In the genomic region with DNA sequence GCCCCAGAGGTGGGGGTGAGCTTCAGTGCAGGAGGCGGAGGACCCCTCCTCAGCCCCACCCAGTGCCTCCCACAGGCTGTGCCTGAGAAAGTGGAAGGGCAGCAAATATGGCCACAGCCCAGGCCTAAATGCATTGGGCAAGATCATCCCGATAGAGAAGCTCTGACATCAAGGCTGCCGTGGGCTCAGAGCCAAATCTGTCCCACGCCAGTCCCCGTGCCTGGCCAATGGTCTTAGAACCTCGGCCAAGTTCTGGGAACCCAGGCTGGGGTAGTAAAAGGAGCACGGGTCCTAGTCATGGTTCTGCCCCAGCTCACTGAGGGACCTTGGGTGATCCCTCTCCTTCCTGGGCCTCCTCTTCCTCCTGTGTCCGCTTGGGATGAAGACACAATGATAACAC, we compare ENCODE assay signal across 13 cellular contexts. TPM values are rescaled to one million over a fixed set of nuclear protein-coding genes. Genes with fewer than 3 reads are reported as not detected.
A peak's percentile ranks its signal among the peaks of the same experiment; 100 is the strongest.
DNase-seq lines count a peak whose midpoint lies in the region; ATAC-seq and TF ChIP-seq lines count a peak whose summit lies in the region.
"Had no signal": no experiment of that assay in that cellular context is flagged by ENCODE, and none has a peak within 500 bp of the region (broad histone marks: within the 10 kb centered on the region; RNA-seq: fewer than 3 reads in every experiment).

No MANE protein-coding gene starts in this region.

- intact Hi-C loops in esophagus muscularis mucosa (cut with DNase I): loop anchor here (2.0 kb wide), 1 partner anchor 48 kb away; no protein-coding TSS in a partner anchor
- intact Hi-C loops in naive thymus-derived CD4-positive, alpha-beta T cell (cut with micrococcal nuclease): no loop called here
- intact Hi-C loops in uterus (cut with DNase I; ENCODE audit: low total_unique reads): no loop called here

- 71% methylated on average over 2 of the region's 8 CpGs for WGBS in esophagus muscularis mucosa

- TF ChIP-seq POLR2A in esophagus muscularis mucosa (IDR thresholded peaks at IDR 0.05; ENCODE audit: low read depth): no peak
- TF ChIP-seq POLR2A in uterus (IDR thresholded peaks at IDR 0.05): no peak

- TF ChIP-seq CTCF in esophagus muscularis mucosa (IDR thresholded peaks at IDR 0.05) (no peak), uterus (IDR thresholded peaks at IDR 0.05) (no peak), RWPE1 (conservative IDR thresholded peaks at IDR 0.05; ENCODE audit: low read depth) (no peak)

- H3K27me3 Mint-ChIP-seq in activated naive CD8-positive, alpha-beta T cell: no peaks in the 10 kb centered on the region
- H3K27me3 Mint-ChIP-seq in activated naive CD8-positive, alpha-beta T cell treated with anti-CD3 and anti-CD28 coated beads, Interleukin-2, amount 50 U/mL, for 24 hours: no peaks in the 10 kb centered on the region
- H3K27me3 Mint-ChIP-seq in naive thymus-derived CD4-positive, alpha-beta T cell: no peaks in the 10 kb centered on the region
- H3K27me3 Mint-ChIP-seq: activated naive CD8-positive, alpha-beta T cell treated with anti-CD3 and anti-CD28 coated beads for 36 hours had no signal

- H3K4me1 Mint-ChIP-seq in activated naive CD8-positive, alpha-beta T cell (ENCODE audit: low read depth): no peaks in the 10 kb centered on the region
- peaks cover 3% of the 10 kb centered on the region for H3K4me1 Mint-ChIP-seq in activated naive CD8-positive, alpha-beta T cell treated with anti-CD3 and anti-CD28 coated beads, Interleukin-2, amount 50 U/mL, for 24 hours
- H3K4me1 Mint-ChIP-seq in naive thymus-derived CD4-positive, alpha-beta T cell: peaks cover 0 to 14% (median 6%) of the 10 kb centered on the region in 7 donors
- H3K4me1 Mint-ChIP-seq: activated naive CD8-positive, alpha-beta T cell treated with anti-CD3 and anti-CD28 coated beads for 36 hours had no signal

- POLR2A ChIA-PET in naive thymus-derived CD4-positive, alpha-beta T cell (lab: Charles Lee): no interaction called here
- POLR2A ChIA-PET in RWPE1 (lab: Yijun Ruan, JAX; ENCODE audit: low non-redundant PET): no interaction called here

- H3K4me1 ChIP-seq in esophagus muscularis mucosa (peaks cover 41 to 61% (median 57%) of the 10 kb centered on the region in 4 donors), uterus (no peaks in the 10 kb centered on the region)
- no peaks in the 10 kb centered on the region for H3K4me1 ChIP-seq in naive thymus-derived CD4-positive, alpha-beta T cell (ENCODE audit: control insufficient read depth in 2 of 2, insufficient read depth in 2 of 2, low read length in 2 of 2)

- H3K4me3 ChIP-seq in esophagus muscularis mucosa: no peak overlapping the region
- H3K4me3 ChIP-seq in naive thymus-derived CD4-positive, alpha-beta T cell (ENCODE audit: low read length): no peak overlapping the region
- no peak overlapping the region for H3K4me3 ChIP-seq in uterus

- no peak for ATAC-seq in activated naive CD8-positive, alpha-beta T cell treated with anti-CD3 and anti-CD28 coated beads, Interleukin-2, amount 50 U/mL, for 24 hours
- no peak for ATAC-seq in naive thymus-derived CD4-positive, alpha-beta T cell
- ATAC-seq in HG02571 (IDR thresholded peaks at IDR 0.05; ENCODE audit: unreplicated experiment): no peak

- H3K9me3 ChIP-seq in esophagus muscularis mucosa (no peaks in the 10 kb centered on the region), uterus (no peaks in the 10 kb centered on the region)
- H3K9me3 ChIP-seq in naive thymus-derived CD4-positive, alpha-beta T cell (ENCODE audit: control insufficient read depth in 2 of 3, low read length in 3 of 3): no peaks in the 10 kb centered on the region

- H3K4me3 Mint-ChIP-seq in activated naive CD8-positive, alpha-beta T cell: no peak overlapping the region
- no peak overlapping the region for H3K4me3 Mint-ChIP-seq in activated naive CD8-positive, alpha-beta T cell treated with anti-CD3 and anti-CD28 coated beads, Interleukin-2, amount 50 U/mL, for 24 hours
- H3K4me3 Mint-ChIP-seq in naive thymus-derived CD4-positive, alpha-beta T cell: no peak overlapping the region
- H3K4me3 Mint-ChIP-seq: activated naive CD8-positive, alpha-beta T cell treated with anti-CD3 and anti-CD28 coated beads for 36 hours had no signal

- no peaks in the 10 kb centered on the region for H3K27me3 ChIP-seq in esophagus muscularis mucosa
- no peaks in the 10 kb centered on the region for H3K27me3 ChIP-seq in naive thymus-derived CD4-positive, alpha-beta T cell (ENCODE audit: control insufficient read depth in 2 of 2, insufficient read depth in 2 of 2, low read length in 2 of 2)
- no peaks in the 10 kb centered on the region for H3K27me3 ChIP-seq in uterus

- peak overlapping the region; percentile 88 for H3K27ac Mint-ChIP-seq in activated naive CD8-positive, alpha-beta T cell
- no peak overlapping the region for H3K27ac Mint-ChIP-seq in activated naive CD8-positive, alpha-beta T cell treated with anti-CD3 and anti-CD28 coated beads, Interleukin-2, amount 50 U/mL, for 24 hours
- peak overlapping the region in 6 of 9 donors; percentile 21 to 62 (median 36) for H3K27ac Mint-ChIP-seq in naive thymus-derived CD4-positive, alpha-beta T cell
- H3K27ac Mint-ChIP-seq: activated naive CD8-positive, alpha-beta T cell treated with anti-CD3 and anti-CD28 coated beads for 36 hours had no signal

- H3K36me3 Mint-ChIP-seq in activated naive CD8-positive, alpha-beta T cell: peaks cover 5% of the 10 kb centered on the region
- peaks cover 64% of the 10 kb centered on the region for H3K36me3 Mint-ChIP-seq in activated naive CD8-positive, alpha-beta T cell treated with anti-CD3 and anti-CD28 coated beads, Interleukin-2, amount 50 U/mL, for 24 hours (ENCODE audit: low read depth)
- H3K36me3 Mint-ChIP-seq in naive thymus-derived CD4-positive, alpha-beta T cell: peaks cover 14 to 55% (median 32%) of the 10 kb centered on the region in 5 donors

- peaks cover 22 to 93% (median 76%) of the 10 kb centered on the region in 4 donors for H3K36me3 ChIP-seq in esophagus muscularis mucosa
- peaks cover 52 to 88% (median 70%) of the 10 kb centered on the region in 3 experiments for H3K36me3 ChIP-seq in naive thymus-derived CD4-positive, alpha-beta T cell (ENCODE audit: control insufficient read depth in 2 of 3, insufficient read depth in 3 of 3, low read length in 3 of 3)
- H3K36me3 ChIP-seq in uterus: no peaks in the 10 kb centered on the region
- H3K36me3 ChIP-seq: WERI-Rb-1 had no signal

- no peak for TF ChIP-seq EP300 in esophagus muscularis mucosa (IDR thresholded peaks at IDR 0.05)

- H3K27ac ChIP-seq in esophagus muscularis mucosa (replicated peaks in 1 of 4) (peak overlapping the region; percentile 73 to 88 (median 80)), uterus (peak overlapping the region; percentile 44 to 57), RWPE1 (no peak overlapping the region)
- no peak overlapping the region for H3K27ac ChIP-seq in naive thymus-derived CD4-positive, alpha-beta T cell (ENCODE audit: low read depth, low read length)
- H3K27ac ChIP-seq: WERI-Rb-1 had no signal

- no peaks in the 10 kb centered on the region for H3K9me3 Mint-ChIP-seq in activated naive CD8-positive, alpha-beta T cell (ENCODE audit: low read depth)
- H3K9me3 Mint-ChIP-seq in activated naive CD8-positive, alpha-beta T cell treated with anti-CD3 and anti-CD28 coated beads, Interleukin-2, amount 50 U/mL, for 24 hours: no peaks in the 10 kb centered on the region
- no peaks in the 10 kb centered on the region for H3K9me3 Mint-ChIP-seq in naive thymus-derived CD4-positive, alpha-beta T cell
- H3K9me3 Mint-ChIP-seq: activated naive CD8-positive, alpha-beta T cell treated with anti-CD3 and anti-CD28 coated beads for 36 hours had no signal

- no peak for DNase-seq in activated naive CD8-positive, alpha-beta T cell treated with anti-CD3 and anti-CD28 coated beads, Interleukin-2, amount 50 U/mL, for 24 hours
- DNase-seq in esophagus muscularis mucosa (ENCODE audit: extremely low spot score) (no peak), uterus (no peak), RWPE1 (ENCODE audit: low spot score) (no peak), HT-29 (ENCODE audit: low spot score) (no peak)
- no peak for DNase-seq in naive thymus-derived CD4-positive, alpha-beta T cell
- DNase-seq: activated naive CD8-positive, alpha-beta T cell treated with anti-CD3 and anti-CD28 coated beads for 36 hours; dermis blood vessel endothelial cell; NCI-H146; stimulated activated CD4-positive, alpha-beta T cell treated with anti-CD3 and anti-CD28 coated beads, Interleukin-2, amount 100 ng/mL, for 48 hours; WERI-Rb-1 had no signal

- CTCF ChIA-PET in naive thymus-derived CD4-positive, alpha-beta T cell (lab: Charles Lee): interaction anchor here (10.2 kb wide), 1 partner anchor 57 kb away, joined by 238 read pairs; no protein-coding TSS in a partner anchor
- CTCF ChIA-PET in RWPE1 (lab: Yijun Ruan, JAX): interaction anchor here (0.6 to 1.1 kb wide), 4 partner anchors 57 to 1007 kb away, joined by 3 to 5 read pairs (median 4); no protein-coding TSS in a partner anchor

RNA-seq across cellular contexts. Expression of gene TNIP1, which starts 27.7 kb away (rescaled TPM):
- total RNA-seq in esophagus muscularis mucosa: 100 to 1,000 TPM in 3 of 4 donors, 10 to 100 TPM in 1; 91.4 to 136 (median 114) TPM
- 100 to 1,000 TPM; 124 to 234 (median 131) TPM for total RNA-seq in naive thymus-derived CD4-positive, alpha-beta T cell
- polyA plus RNA-seq in naive thymus-derived CD4-positive, alpha-beta T cell: 10 to 100 TPM; 28.9 to 45.2 TPM
- total RNA-seq in uterus: 10 to 100 TPM; 35.6 to 70.8 (median 50.7) TPM
- total RNA-seq in HT-29 (2014; rRNA removed; shearing (Covaris generic)): 97.5 and 103 TPM in 2 replicates

RNA-seq across cellular contexts. Expression of gene ANXA6, which starts 49.0 kb away (rescaled TPM):
- total RNA-seq in esophagus muscularis mucosa: 100 to 1,000 TPM; 232 to 442 (median 374) TPM
- total RNA-seq in naive thymus-derived CD4-positive, alpha-beta T cell: 100 to 1,000 TPM; 212 to 512 (median 272) TPM
- polyA plus RNA-seq in naive thymus-derived CD4-positive, alpha-beta T cell: 100 to 1,000 TPM; 272 to 295 TPM
- 100 to 1,000 TPM; 131 to 346 (median 252) TPM for total RNA-seq in uterus
- 3.6 and 5.3 TPM in 2 replicates for total RNA-seq in HT-29 (2014; rRNA removed; shearing (Covaris generic))

Comparison
In these comparisons a context has a peak if more than half of its experiments do, and no peak if none do; other contexts are left out.
1. H3K27ac ChIP-seq: peak in esophagus muscularis mucosa (4 of 4) and uterus (2 of 2); none in naive thymus-derived CD4-positive, alpha-beta T cell (single experiment) and RWPE1 (single experiment).
2. RNA of gene ANXA6, which starts 49.0 kb away (total RNA-seq): 232 to 442 TPM in esophagus muscularis mucosa, 212 to 512 TPM in naive thymus-derived CD4-positive, alpha-beta T cell and 131 to 346 TPM in uterus; 3.6 to 5.3 TPM in HT-29; every median in the first group is over 10 times any median in the second.